Comparison of ENCODE assay signal across 9 cellular contexts in the genomic region with DNA sequence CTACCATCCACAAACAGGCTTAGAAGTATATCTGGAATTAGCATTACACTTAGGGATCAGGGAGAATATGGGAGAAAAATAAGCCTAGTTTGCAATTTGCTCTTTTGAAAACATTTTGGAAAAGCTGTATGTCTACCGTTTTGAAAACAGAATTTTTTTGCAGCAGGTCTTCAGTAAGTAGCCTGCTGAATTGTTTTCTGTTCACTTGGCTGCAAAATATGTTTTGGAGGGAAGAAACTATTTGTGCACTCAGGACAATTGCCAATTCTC. TPM values are rescaled to one million over a fixed set of nuclear protein-coding genes. Genes with fewer than 3 reads are reported as not detected.
DNase-seq lines count a peak whose midpoint lies in the region; ATAC-seq and TF ChIP-seq lines count a peak whose summit lies in the region.
"Had no signal": no experiment of that assay in that cellular context is flagged by ENCODE, and none has a peak within 500 bp of the region (broad histone marks: within the 10 kb centered on the region; RNA-seq: fewer than 3 reads in every experiment).

No MANE protein-coding gene starts in this region.

- DNase-seq in AG04450 (ENCODE audit: low read depth, low spot score) (no peak), mammary epithelial cell (no peak), pons (ENCODE audit: low spot score) (no peak), left colon (no peak)

- in situ Hi-C loops in mammary epithelial cell (cut with MboI; ENCODE audit: low sequenced_read_pairs in 2 of 2), result loop anchor here in 1 of 2 donors (5.0 kb wide), 1 partner anchor 100 kb away; the partner anchor contains the start of gene SNRPC

- dilution Hi-C loops in mammary epithelial cell (cut with HindIII; ENCODE audit: low sequenced_read_pairs), result loop anchor here (5.0 kb wide), 1 partner anchor 90 kb away; no protein-coding TSS in a partner anchor

- BruUV-seq in mammary epithelial cell (replicated peaks; lab: Mats Ljungman, UMichigan), result no TSS peak

- H4K20me1 ChIP-seq in mammary epithelial cell (ENCODE audit: insufficient read depth, low read length), result no peaks in the 10 kb centered on the region

- ATAC-seq in HG03045 (IDR thresholded peaks at IDR 0.05; ENCODE audit: unreplicated experiment) (peak; percentile 3), GM19328 (IDR thresholded peaks at IDR 0.05; ENCODE audit: unreplicated experiment) (no peak), HG02678 (IDR thresholded peaks at IDR 0.05; ENCODE audit: unreplicated experiment) (no peak), left colon (no peak)

- H3K79me2 ChIP-seq in mammary epithelial cell (ENCODE audit: insufficient read depth, low read length), result peaks cover 91% of the 10 kb centered on the region

- H3K27me3 ChIP-seq in AG04450 (ENCODE audit: control insufficient read depth, insufficient read depth, low read length) (no peaks in the 10 kb centered on the region), mammary epithelial cell (ENCODE audit: insufficient read depth, low read length) (no peaks in the 10 kb centered on the region), muscle layer of duodenum (ENCODE audit: low read depth, low read length) (no peaks in the 10 kb centered on the region)
- H3K27me3 ChIP-seq: neural progenitor cell had no signal

- H3K9ac ChIP-seq in mammary epithelial cell (ENCODE audit: insufficient read depth, low read length), result peak overlapping the region; percentile 84
- H3K9ac ChIP-seq: neural progenitor cell had no signal

- CTCF ChIA-PET in AG04450 (lab: Charles Lee), result interaction anchor here (1.1 kb wide), 2 partner anchors 11 to 48 kb away, joined by 4 read pairs; no protein-coding TSS in a partner anchor
- CTCF ChIA-PET in mammary epithelial cell (lab: Charles Lee; ENCODE audit: low non-redundant PET), result no interaction called here

- peak overlapping the region; percentile 82 for H3K4me2 ChIP-seq in mammary epithelial cell (ENCODE audit: insufficient read depth, low read depth, low read length)
- H3K4me2 ChIP-seq: neural progenitor cell had no signal

- TF ChIP-seq CTCF in AG04450 (IDR thresholded peaks at IDR 0.05; ENCODE audit: low read depth, low read length), result no peak
- TF ChIP-seq CTCF in mammary epithelial cell (conservative IDR thresholded peaks at IDR 0.05 in 1 of 2, IDR thresholded peaks at IDR 0.05 in 1 of 2; ENCODE audit: extremely low read depth in 1 of 2, insufficient read depth in 1 of 2, low read depth in 1 of 2, low read length in 2 of 2), result no peak

- H3K4me1 ChIP-seq in mammary epithelial cell (ENCODE audit: insufficient read depth, low read length), result peaks cover 12% of the 10 kb centered on the region
- peaks cover 11 to 22% of the 10 kb centered on the region in 2 donors for H3K4me1 ChIP-seq in muscle layer of duodenum (ENCODE audit: control insufficient read depth in 1 of 2, insufficient read depth in 2 of 2, low read length in 2 of 2)
- H3K4me1 ChIP-seq: neural progenitor cell had no signal

- H2AFZ ChIP-seq in mammary epithelial cell (ENCODE audit: low read depth, low read length), result no peak overlapping the region
- H2AFZ ChIP-seq: neural progenitor cell had no signal

- POLR2A ChIA-PET in AG04450 (lab: Yijun Ruan, JAX), result interaction anchor here (0.5 to 2.4 kb wide), 3 partner anchors 39 to 119 kb away, joined by 3 to 6 read pairs (median 6); partner anchors contain the start of genes ILRUN and SNRPC

- 0% methylated on average over 1 of the region's 1 CpG for WGBS in mammary epithelial cell (ENCODE audit: low coverage, missing lambda C conversion rate)

- H3K36me3 ChIP-seq in mammary epithelial cell (ENCODE audit: insufficient read depth, low read length) (peaks cover 3% of the 10 kb centered on the region), muscle layer of duodenum (ENCODE audit: control insufficient read depth in 1 of 2, insufficient read depth in 2 of 2, low read length in 2 of 2) (peaks cover 7% of the 10 kb centered on the region in 2 donors)
- H3K36me3 ChIP-seq: neural progenitor cell had no signal

- H3K27ac ChIP-seq in AG04450 (ENCODE audit: low read depth, low read length) (peak overlapping the region; percentile 96), mammary epithelial cell (ENCODE audit: insufficient read depth, low read depth, low read length) (peak overlapping the region; percentile 91), muscle layer of duodenum (ENCODE audit: low read length) (peak overlapping the region; percentile 85)
- H3K27ac ChIP-seq: neural progenitor cell had no signal

- H3K4me3 ChIP-seq in AG04450 (ENCODE audit: low read depth, low read length) (peak overlapping the region; percentile 59), mammary epithelial cell (replicated peaks in 1 of 3; ENCODE audit: insufficient read depth in 1 of 3, low read depth in 2 of 3, low read length in 3 of 3) (peak overlapping the region; percentile 44 to 53 (median 45)), muscle layer of duodenum (ENCODE audit: low read depth in 1 of 2, low read length in 2 of 2) (peak overlapping the region; percentile 56 to 67)
- H3K4me3 ChIP-seq: neural progenitor cell had no signal

- H3K9me3 ChIP-seq in AG04450 (ENCODE audit: control insufficient read depth, insufficient read depth, low read length) (no peaks in the 10 kb centered on the region), mammary epithelial cell (replicated peaks; ENCODE audit: insufficient read depth, low read length) (no peaks in the 10 kb centered on the region), muscle layer of duodenum (ENCODE audit: control insufficient read depth in 1 of 2, low read length in 2 of 2) (no peaks in the 10 kb centered on the region)

- intact Hi-C loops in mammary epithelial cell (cut with micrococcal nuclease) (loop anchor here (10.0 kb wide), 1 partner anchor 98 kb away; the partner anchor contains the start of gene SNRPC), left colon (cut with DNase I, micrococcal nuclease) (no loop called here)

RNA-seq across cellular contexts. Expression of gene ILRUN, which starts 39.6 kb away (rescaled TPM):
- polyA plus RNA-seq in AG04450 (2011; rRNA removed) (53.2 and 57.0 TPM in 2 replicates), mammary epithelial cell (38.9 TPM)
- polyA minus RNA-seq in AG04450 (2011; rRNA and poly(A)+ RNA removed), result 67.2 and 72.2 TPM in 2 replicates
- total RNA-seq in mammary epithelial cell (10 to 100 TPM; 40.0 to 67.3 TPM), left colon (10 to 100 TPM; 48.0 to 57.6 TPM)
- 84.7 TPM for polyA minus RNA-seq in mammary epithelial cell
